In the genomic region with DNA sequence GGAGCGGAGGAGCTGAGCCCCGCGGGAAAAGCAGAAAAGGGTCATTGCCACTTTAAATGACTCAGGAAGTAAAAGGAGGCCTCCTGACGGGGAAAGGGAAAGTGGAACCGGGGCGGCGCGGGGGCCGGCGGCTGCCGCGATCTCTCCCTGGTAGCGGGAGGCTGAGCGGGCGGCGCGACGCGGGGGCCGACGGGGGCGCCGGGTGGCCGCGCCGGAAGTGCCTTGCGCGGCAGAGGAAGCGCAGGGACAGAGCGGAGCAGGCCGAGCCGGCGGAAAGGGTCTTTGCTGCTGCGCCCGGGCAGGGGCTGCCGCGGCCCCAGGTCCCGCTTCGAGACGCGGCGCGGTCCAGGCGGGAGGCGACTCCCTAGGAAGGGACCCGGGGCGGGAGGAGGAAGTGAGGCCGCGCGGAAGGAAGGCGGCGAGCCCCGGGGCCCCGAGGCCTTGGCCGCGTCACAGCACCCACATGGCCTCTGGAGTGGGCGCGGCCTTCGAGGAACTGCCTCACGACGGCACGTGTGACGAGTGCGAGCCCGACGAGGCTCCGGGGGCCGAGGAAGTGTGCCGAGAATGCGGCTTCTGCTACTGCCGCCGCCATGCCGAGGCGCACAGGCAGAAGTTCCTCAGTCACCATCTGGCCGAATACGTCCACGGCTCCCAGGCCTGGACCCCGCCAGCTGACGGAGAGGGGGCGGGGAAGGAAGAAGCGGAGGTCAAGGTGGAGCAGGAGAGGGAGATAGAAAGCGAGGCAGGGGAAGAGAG, we compare ENCODE assay signal across 7 cellular contexts. TPM values are rescaled to one million over a fixed set of nuclear protein-coding genes. Genes with fewer than 3 reads are reported as not detected.
DNase-seq lines count a peak whose midpoint lies in the region; ATAC-seq and TF ChIP-seq lines count a peak whose summit lies in the region.

TRIM44 (plus strand) TSS at position 127 of the 759 bp plus-strand sequence; CDS start at position 464, 337 bp downstream.

- DNase-seq in GM13977 (ENCODE audit: low spot score) (peak; percentile 91), NCI-H1436 (lab: John Stamatoyannopoulos, UW) (peak; percentile 54), T1000 (lab: John Stamatoyannopoulos, UW) (peak; percentile 70), astrocyte of the hippocampus (ENCODE audit: low read depth, low spot score) (peak; percentile 92), hypothalamus (lab: John Stamatoyannopoulos, UW) (peak in 49 of 51 donors; percentile 33 to 93 (median 76)), sciatic nerve (ENCODE audit: low spot score) (peak; percentile 86)

- intact Hi-C loops in sciatic nerve (cut with DNase I) = no loop called here

- peak; percentile 90 for ATAC-seq in HG02759 (IDR thresholded peaks at IDR 0.05; ENCODE audit: unreplicated experiment)
- peak; percentile 93 for ATAC-seq in sciatic nerve

- no peak for TF ChIP-seq CTCF in GM13977 (IDR thresholded peaks at IDR 0.05; ENCODE audit: extremely low read depth, insufficient read depth, missing control alignments)

- in situ Hi-C loops in GM13977 (cut with MboI; ENCODE audit: low pct_unique_long_range_greater_than_20kb, low sequenced_read_pairs, unreplicated experiment) = no loop called here

RNA-seq across cellular contexts. Expression of gene TRIM44, which starts in this region (rescaled TPM):
- 60.1 TPM for total RNA-seq in sciatic nerve

Comparison
In these comparisons a context has a peak if more than half of its experiments do, and no peak if none do; other contexts are left out.
1. Peak in every context shown above with its lines: DNase-seq and ATAC-seq.